In the genomic region with DNA sequence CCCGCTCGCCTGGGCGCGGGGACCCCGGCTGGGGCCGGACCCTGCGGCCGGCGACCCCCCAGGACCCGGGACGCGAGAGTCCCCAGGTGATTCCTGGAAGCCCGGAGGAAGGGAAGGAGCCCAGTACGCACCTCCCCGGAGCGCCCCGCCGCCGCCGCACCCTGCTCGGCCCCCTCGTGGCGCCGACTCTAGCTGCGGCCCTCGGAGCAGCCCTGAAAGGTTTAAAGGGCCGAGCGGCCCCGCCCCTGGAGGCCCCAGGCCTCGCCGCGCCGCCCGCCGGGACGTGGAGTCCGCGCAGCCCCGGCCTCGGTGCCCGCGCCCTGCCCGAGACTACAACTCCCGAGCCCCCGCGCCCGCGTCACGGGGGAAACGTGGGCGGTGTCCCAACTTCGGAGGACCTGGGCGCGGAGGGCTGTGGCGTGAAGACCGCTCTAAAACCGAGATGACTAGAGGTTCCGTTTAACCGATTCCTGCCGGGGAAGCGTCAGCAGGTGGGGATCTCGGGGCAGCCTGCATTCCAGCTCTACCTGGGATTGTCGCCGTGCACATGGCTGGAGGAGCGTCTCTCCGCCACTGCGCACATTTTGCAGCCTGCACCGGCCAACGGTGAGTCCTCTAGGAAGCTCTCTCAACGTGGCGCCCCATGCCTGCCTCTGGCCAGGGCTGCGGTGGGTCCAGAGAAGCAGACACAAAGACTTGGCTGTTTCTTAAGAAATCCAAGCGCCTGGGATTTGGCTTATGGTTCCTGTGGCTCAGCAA, we compare ENCODE assay signal across 1 cellular context.
TF ChIP-seq lines count a peak whose summit lies in the region.

A gene with protein sequence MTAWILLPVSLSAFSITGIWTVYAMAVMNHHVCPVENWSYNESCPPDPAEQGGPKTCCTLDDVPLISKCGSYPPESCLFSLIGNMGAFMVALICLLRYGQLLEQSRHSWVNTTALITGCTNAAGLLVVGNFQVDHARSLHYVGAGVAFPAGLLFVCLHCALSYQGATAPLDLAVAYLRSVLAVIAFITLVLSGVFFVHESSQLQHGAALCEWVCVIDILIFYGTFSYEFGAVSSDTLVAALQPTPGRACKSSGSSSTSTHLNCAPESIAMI (minus strand): TSS at position 223 of the 759 bp plus-strand sequence. CDS start 750 bp downstream, outside the sequence.

TF ChIP-seq in HepG2, 621 proteins besides CTCF, POLR2A, EP300 and RAD21 (continued from another document and continues in another):
- TF ChIP-seq GMEB1 (CRISPR knock-in tag; IDR thresholded peaks at IDR 0.05; ENCODE audit: borderline replicate concordance) = peak; percentile 79
- no peak for TF ChIP-seq U2AF2 (IDR thresholded peaks at IDR 0.05; ENCODE audit: low read depth, low read length)
- TF ChIP-seq KDM3A (CRISPR knock-in tag; IDR thresholded peaks at IDR 0.05; ENCODE audit: low read depth) = 0 out of 2 replicates have a peak, but pooled peaks have one; percentile 31
- TF ChIP-seq, protein P1, sequence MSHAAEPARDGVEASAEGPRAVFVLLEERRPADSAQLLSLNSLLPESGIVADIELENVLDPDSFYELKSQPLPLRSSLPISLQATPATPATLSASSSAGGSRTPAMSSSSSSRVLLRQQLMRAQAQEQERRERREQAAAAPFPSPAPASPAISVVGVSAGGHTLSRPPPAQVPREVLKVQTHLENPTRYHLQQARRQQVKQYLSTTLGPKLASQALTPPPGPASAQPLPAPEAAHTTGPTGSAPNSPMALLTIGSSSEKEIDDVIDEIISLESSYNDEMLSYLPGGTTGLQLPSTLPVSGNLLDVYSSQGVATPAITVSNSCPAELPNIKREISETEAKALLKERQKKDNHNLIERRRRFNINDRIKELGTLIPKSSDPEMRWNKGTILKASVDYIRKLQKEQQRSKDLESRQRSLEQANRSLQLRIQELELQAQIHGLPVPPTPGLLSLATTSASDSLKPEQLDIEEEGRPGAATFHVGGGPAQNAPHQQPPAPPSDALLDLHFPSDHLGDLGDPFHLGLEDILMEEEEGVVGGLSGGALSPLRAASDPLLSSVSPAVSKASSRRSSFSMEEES (CRISPR knock-in tag; IDR thresholded peaks at IDR 0.05) = peak; percentile 53; the same call in 1 of the 2 replicates
- no peak; the same call in 1 of the 2 replicates for TF ChIP-seq ZNF878 (CRISPR knock-in tag; IDR thresholded peaks at IDR 0.05)
- peak; percentile 79 for TF ChIP-seq ZNF883 (CRISPR knock-in tag; IDR thresholded peaks at IDR 0.05; ENCODE audit: not compliant biosample characterization)
- TF ChIP-seq GATAD2A (CRISPR knock-in tag; IDR thresholded peaks at IDR 0.05) = peak; percentile 19; the same call in 1 of the 2 replicates
- TF ChIP-seq TARDBP (CRISPR knock-in tag; IDR thresholded peaks at IDR 0.05) = peak; percentile 85
- TF ChIP-seq ATF1 (CRISPR knock-in tag; IDR thresholded peaks at IDR 0.05) = peak; percentile 70; the same call in 1 of the 2 replicates
- TF ChIP-seq ZNF124 (CRISPR knock-in tag; IDR thresholded peaks at IDR 0.05) = no peak; the same call in 1 of the 2 replicates
- TF ChIP-seq SNAI1 (CRISPR knock-in tag; IDR thresholded peaks at IDR 0.05; ENCODE audit: borderline replicate concordance) = peak; percentile 93
- peak; percentile 96 for TF ChIP-seq ARNT2 (CRISPR knock-in tag; IDR thresholded peaks at IDR 0.05; ENCODE audit: low read depth)
- peak; percentile 67; the same call in 1 of the 2 replicates for TF ChIP-seq ZNF83 (CRISPR knock-in tag; IDR thresholded peaks at IDR 0.05; ENCODE audit: borderline replicate concordance)
- TF ChIP-seq KAT8 (CRISPR knock-in tag; IDR thresholded peaks at IDR 0.05) = peak; percentile 25; the same call in 1 of the 2 replicates
- TF ChIP-seq, protein P2, sequence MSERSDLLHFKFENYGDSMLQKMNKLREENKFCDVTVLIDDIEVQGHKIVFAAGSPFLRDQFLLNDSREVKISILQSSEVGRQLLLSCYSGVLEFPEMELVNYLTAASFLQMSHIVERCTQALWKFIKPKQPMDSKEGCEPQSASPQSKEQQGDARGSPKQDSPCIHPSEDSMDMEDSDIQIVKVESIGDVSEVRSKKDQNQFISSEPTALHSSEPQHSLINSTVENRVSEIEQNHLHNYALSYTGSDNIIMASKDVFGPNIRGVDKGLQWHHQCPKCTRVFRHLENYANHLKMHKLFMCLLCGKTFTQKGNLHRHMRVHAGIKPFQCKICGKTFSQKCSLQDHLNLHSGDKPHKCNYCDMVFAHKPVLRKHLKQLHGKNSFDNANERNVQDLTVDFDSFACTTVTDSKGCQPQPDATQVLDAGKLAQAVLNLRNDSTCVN (CRISPR knock-in tag; IDR thresholded peaks at IDR 0.05; ENCODE audit: borderline replicate concordance) = no peak; the same call in 1 of the 2 replicates
- peak; percentile 84; the same call in 1 of the 2 replicates for TF ChIP-seq GATA4 (IDR thresholded peaks at IDR 0.05; ENCODE audit: borderline replicate concordance, low read depth)
- no peak for TF ChIP-seq SSRP1 (CRISPR knock-in tag; IDR thresholded peaks at IDR 0.05)
- TF ChIP-seq ZNF652 (CRISPR knock-in tag; IDR thresholded peaks at IDR 0.05; ENCODE audit: borderline replicate concordance, low read depth) = peak; percentile 73; the same call in 1 of the 2 replicates
- peak; percentile 38; the same call in 1 of the 2 replicates for TF ChIP-seq MIER3 (CRISPR knock-in tag; IDR thresholded peaks at IDR 0.05; ENCODE audit: borderline replicate concordance)
- TF ChIP-seq IKZF4 (CRISPR knock-in tag; IDR thresholded peaks at IDR 0.05; ENCODE audit: borderline replicate concordance, low read depth, not compliant biosample characterization) = peak; percentile 67
- no peak for TF ChIP-seq ZNF543 (CRISPR knock-in tag; IDR thresholded peaks at IDR 0.05)
- TF ChIP-seq YY1 (IDR thresholded peaks at IDR 0.05; ENCODE audit: insufficient read depth, insufficient replicate concordance, low read depth, low read length) = peak; percentile 73
- peak; percentile 53 for TF ChIP-seq AGO1 (IDR thresholded peaks at IDR 0.05; ENCODE audit: low read depth, low read length, poor library complexity, severe bottlenecking)
- TF ChIP-seq MNT (IDR thresholded peaks at IDR 0.05) = peak; percentile 57
- TF ChIP-seq ZNF839 (CRISPR knock-in tag; IDR thresholded peaks at IDR 0.05; ENCODE audit: borderline replicate concordance) = peak; percentile 70; the same call in 1 of the 2 replicates
- peak; percentile 74; the same call in 1 of the 2 replicates for TF ChIP-seq NR1H2 (CRISPR knock-in tag; IDR thresholded peaks at IDR 0.05; ENCODE audit: borderline replicate concordance, low read depth)
- TF ChIP-seq SAP130 (CRISPR knock-in tag; IDR thresholded peaks at IDR 0.05; ENCODE audit: low read depth) = peak; percentile 89
- TF ChIP-seq KLF16 (CRISPR knock-in tag; IDR thresholded peaks at IDR 0.05) = peak in 1 of 2 experiments; percentile 53; a peak in 2 of 4 replicates
- no peak for TF ChIP-seq ARID2 (CRISPR knock-in tag; IDR thresholded peaks at IDR 0.05; ENCODE audit: borderline replicate concordance)
- TF ChIP-seq THAP11 (CRISPR knock-in tag; IDR thresholded peaks at IDR 0.05) = peak; percentile 98
- TF ChIP-seq, protein P3, sequence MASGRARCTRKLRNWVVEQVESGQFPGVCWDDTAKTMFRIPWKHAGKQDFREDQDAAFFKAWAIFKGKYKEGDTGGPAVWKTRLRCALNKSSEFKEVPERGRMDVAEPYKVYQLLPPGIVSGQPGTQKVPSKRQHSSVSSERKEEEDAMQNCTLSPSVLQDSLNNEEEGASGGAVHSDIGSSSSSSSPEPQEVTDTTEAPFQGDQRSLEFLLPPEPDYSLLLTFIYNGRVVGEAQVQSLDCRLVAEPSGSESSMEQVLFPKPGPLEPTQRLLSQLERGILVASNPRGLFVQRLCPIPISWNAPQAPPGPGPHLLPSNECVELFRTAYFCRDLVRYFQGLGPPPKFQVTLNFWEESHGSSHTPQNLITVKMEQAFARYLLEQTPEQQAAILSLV (CRISPR knock-in tag; IDR thresholded peaks at IDR 0.05; ENCODE audit: borderline replicate concordance) = peak; percentile 59; the same call in 1 of the 2 replicates
- TF ChIP-seq ZNF24 (IDR thresholded peaks at IDR 0.05) = no peak
- TF ChIP-seq SOX13 (IDR thresholded peaks at IDR 0.05) = peak; percentile 9; the same call in 1 of the 2 replicates
- peak in 1 of 2 experiments; percentile 45; a peak in 2 of 4 replicates for TF ChIP-seq SOX13 (CRISPR knock-in tag; conservative IDR thresholded peaks at IDR 0.05 in 1 of 2, IDR thresholded peaks at IDR 0.05 in 1 of 2)
- TF ChIP-seq MAZ (IDR thresholded peaks at IDR 0.05; ENCODE audit: borderline replicate concordance, low read depth, low read length) = peak; percentile 81
- TF ChIP-seq MAZ (CRISPR knock-in tag; IDR thresholded peaks at IDR 0.05; ENCODE audit: low read depth) = peak; percentile 64; the same call in 1 of the 2 replicates
- peak; percentile 77 for TF ChIP-seq SRSF1 (optimal IDR thresholded peaks at IDR 0.05; ENCODE audit: low read depth, low read length)
- TF ChIP-seq TCF7 (IDR thresholded peaks at IDR 0.05; ENCODE audit: low read depth) = no peak
- peak; percentile 9; the same call in 1 of the 2 replicates for TF ChIP-seq SRF (IDR thresholded peaks at IDR 0.05; ENCODE audit: low read depth, low read length)
- TF ChIP-seq MED13 (CRISPR knock-in tag; IDR thresholded peaks at IDR 0.05) = no peak
- peak; percentile 56 for TF ChIP-seq PHF20 (CRISPR knock-in tag; IDR thresholded peaks at IDR 0.05)
- no peak for TF ChIP-seq ZBTB3 (CRISPR knock-in tag; IDR thresholded peaks at IDR 0.05; ENCODE audit: borderline replicate concordance, low read depth)
- no peak for TF ChIP-seq ZNF570 (CRISPR knock-in tag; IDR thresholded peaks at IDR 0.05; ENCODE audit: borderline replicate concordance)
- TF ChIP-seq CHD2 (IDR thresholded peaks at IDR 0.05; ENCODE audit: low read depth, low read length) = peak; percentile 4; the same call in 1 of the 2 replicates
- peak; percentile 66 for TF ChIP-seq TBL1XR1 (IDR thresholded peaks at IDR 0.05; ENCODE audit: borderline replicate concordance, low read length, partially characterized antibody)
- TF ChIP-seq, protein P4, sequence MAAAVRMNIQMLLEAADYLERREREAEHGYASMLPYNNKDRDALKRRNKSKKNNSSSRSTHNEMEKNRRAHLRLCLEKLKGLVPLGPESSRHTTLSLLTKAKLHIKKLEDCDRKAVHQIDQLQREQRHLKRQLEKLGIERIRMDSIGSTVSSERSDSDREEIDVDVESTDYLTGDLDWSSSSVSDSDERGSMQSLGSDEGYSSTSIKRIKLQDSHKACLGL (CRISPR knock-in tag; IDR thresholded peaks at IDR 0.05) = peak; percentile 95
- TF ChIP-seq AGO2 (optimal IDR thresholded peaks at IDR 0.05; ENCODE audit: low read depth, low read length) = peak; percentile 80
- TF ChIP-seq MED8 (CRISPR knock-in tag; IDR thresholded peaks at IDR 0.05; ENCODE audit: insufficient replicate concordance) = peak; percentile 89
- TF ChIP-seq NFATC3 (CRISPR knock-in tag; IDR thresholded peaks at IDR 0.05) = peak; percentile 63; the same call in 1 of the 2 replicates
- TF ChIP-seq CEBPG (CRISPR knock-in tag; IDR thresholded peaks at IDR 0.05) = peak; percentile 49; the same call in 1 of the 2 replicates
- TF ChIP-seq ZBTB42 (CRISPR knock-in tag; IDR thresholded peaks at IDR 0.05) = no peak
- TF ChIP-seq, protein P5, sequence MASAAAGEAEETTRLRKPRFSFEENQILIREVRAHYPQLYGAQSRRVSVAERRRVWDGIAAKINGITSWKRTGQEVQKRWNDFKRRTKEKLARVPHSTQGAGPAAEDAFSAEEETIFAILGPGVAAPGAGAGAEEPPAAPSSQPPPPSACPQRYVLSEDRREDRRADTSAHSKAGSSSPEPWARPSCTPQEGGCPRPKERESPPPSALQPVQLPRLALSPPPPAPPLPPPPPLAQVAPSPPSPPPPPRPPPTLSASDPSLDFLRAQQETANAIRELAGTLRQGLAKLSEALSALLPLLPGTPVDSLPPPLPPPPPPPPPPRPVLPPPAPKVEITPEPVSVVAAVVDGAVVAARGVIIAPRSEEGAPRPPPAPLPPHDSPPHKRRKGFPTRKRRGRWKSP (CRISPR knock-in tag; IDR thresholded peaks at IDR 0.05) = peak; percentile 59; the same call in 1 of the 2 replicates
- peak; percentile 91; the same call in 1 of the 2 replicates for TF ChIP-seq SIN3A (IDR thresholded peaks at IDR 0.05; ENCODE audit: borderline replicate concordance, low read depth, low read length)
- peak; percentile 10; the same call in 1 of the 2 replicates for TF ChIP-seq HOXA5 (CRISPR knock-in tag; IDR thresholded peaks at IDR 0.05)
- TF ChIP-seq HMG20A (CRISPR knock-in tag; IDR thresholded peaks at IDR 0.05; ENCODE audit: borderline replicate concordance) = peak; percentile 15; the same call in 1 of the 2 replicates
- TF ChIP-seq, protein P6, sequence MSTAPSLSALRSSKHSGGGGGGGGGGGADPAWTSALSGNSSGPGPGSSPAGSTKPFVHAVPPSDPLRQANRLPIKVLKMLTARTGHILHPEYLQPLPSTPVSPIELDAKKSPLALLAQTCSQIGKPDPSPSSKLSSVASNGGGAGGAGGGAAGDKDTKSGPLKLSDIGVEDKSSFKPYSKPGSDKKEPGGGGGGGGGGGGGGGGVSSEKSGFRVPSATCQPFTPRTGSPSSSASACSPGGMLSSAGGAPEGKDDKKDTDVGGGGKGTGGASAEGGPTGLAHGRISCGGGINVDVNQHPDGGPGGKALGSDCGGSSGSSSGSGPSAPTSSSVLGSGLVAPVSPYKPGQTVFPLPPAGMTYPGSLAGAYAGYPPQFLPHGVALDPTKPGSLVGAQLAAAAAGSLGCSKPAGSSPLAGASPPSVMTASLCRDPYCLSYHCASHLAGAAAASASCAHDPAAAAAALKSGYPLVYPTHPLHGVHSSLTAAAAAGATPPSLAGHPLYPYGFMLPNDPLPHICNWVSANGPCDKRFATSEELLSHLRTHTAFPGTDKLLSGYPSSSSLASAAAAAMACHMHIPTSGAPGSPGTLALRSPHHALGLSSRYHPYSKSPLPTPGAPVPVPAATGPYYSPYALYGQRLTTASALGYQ (CRISPR knock-in tag; IDR thresholded peaks at IDR 0.05) = 0 out of 2 replicates have a peak, but pooled peaks have one; percentile 58
